In genomic region chr9:137441935-137442321, GRCh38 we compare ENCODE assay signal across 11 cellular contexts. TPM values are rescaled to one million over a fixed set of nuclear protein-coding genes. Genes with fewer than 3 reads are reported as not detected.
A peak's percentile ranks its signal among the peaks of the same experiment; 100 is the strongest.
DNase-seq lines count a peak whose midpoint lies in the region; ATAC-seq and TF ChIP-seq lines count a peak whose summit lies in the region.
"Had no signal": no experiment of that assay in that cellular context is flagged by ENCODE, and none has a peak within 500 bp of the region (broad histone marks: within the 10 kb centered on the region; RNA-seq: fewer than 3 reads in every experiment).

No MANE protein-coding gene starts in this region.

- TF ChIP-seq CTCF in cardiac muscle cell (IDR thresholded peaks at IDR 0.05; ENCODE audit: low read depth, low read length) = no peak
- TF ChIP-seq CTCF in heart left ventricle (IDR thresholded peaks at IDR 0.05) = no peak
- TF ChIP-seq CTCF in activated B cell treated with CpG ODN at 0.5 μM for 24 hours (IDR thresholded peaks at IDR 0.05) = no peak
- no peak for TF ChIP-seq CTCF in liver (IDR thresholded peaks at IDR 0.05; ENCODE audit: low read depth, low read length, missing input control)
- no peak for TF ChIP-seq CTCF in type B pancreatic cell (conservative IDR thresholded peaks at IDR 0.05)

- H3K4me3 Mint-ChIP-seq in activated B cell treated with CpG ODN at 0.5 μM for 24 hours (peak overlapping the region; percentile 64), type B pancreatic cell (peak overlapping the region; percentile 80)

- H3K27ac ChIP-seq in cardiac muscle cell (no peak overlapping the region), heart left ventricle (no peak overlapping the region), liver (ENCODE audit: low read depth in 1 of 2, low read length in 2 of 2) (no peak overlapping the region)
- H3K27ac ChIP-seq: C4-2B had no signal

- H3K4me1 ChIP-seq in cardiac muscle cell (ENCODE audit: low read depth) (no peaks in the 10 kb centered on the region), heart left ventricle (peaks cover 0 to 19% (median 4%) of the 10 kb centered on the region in 12 donors), liver (ENCODE audit: control insufficient read depth in 4 of 4, insufficient read depth in 4 of 4, low read length in 3 of 4) (peaks cover 4 to 14% (median 11%) of the 10 kb centered on the region in 4 donors)

- ATAC-seq in heart left ventricle (no peak), activated B cell treated with CpG ODN at 0.5 μM for 24 hours (ENCODE audit: low read depth) (no peak), HG03378 (IDR thresholded peaks at IDR 0.05; ENCODE audit: unreplicated experiment) (no peak)

- intact Hi-C loops in heart left ventricle (cut with DNase I) = no loop called here
- intact Hi-C loops in activated B cell treated with CpG ODN at 0.5 μM for 24 hours (cut with micrococcal nuclease) = loop anchor here (2.0 kb wide), 1 partner anchor 13 kb away; no protein-coding TSS in a partner anchor

- WGBS in heart left ventricle, 4 donors = 16 to 32% (median 19%) methylated on average over 5 to 7 of the region's 7 CpGs
- WGBS in liver = 9% methylated on average over 7 of the region's 7 CpGs

- no peaks in the 10 kb centered on the region for H3K36me3 Mint-ChIP-seq in activated B cell treated with CpG ODN at 0.5 μM for 24 hours (ENCODE audit: low read depth)
- H3K36me3 Mint-ChIP-seq in type B pancreatic cell = no peaks in the 10 kb centered on the region

- H3K9ac ChIP-seq in liver (ENCODE audit: low read depth in 1 of 2, low read length in 2 of 2) = no peak overlapping the region

- H3K4me1 Mint-ChIP-seq in activated B cell treated with CpG ODN at 0.5 μM for 24 hours = peaks cover 8% of the 10 kb centered on the region
- H3K4me1 Mint-ChIP-seq in type B pancreatic cell (ENCODE audit: unreplicated experiment) = peaks cover 9% of the 10 kb centered on the region

- H3K4me3 ChIP-seq in cardiac muscle cell (peak overlapping the region; percentile 34), heart left ventricle (peak overlapping the region in 4 of 12 donors; percentile 27 to 51 (median 43)), liver (ENCODE audit: low read depth in 1 of 3, low read length in 3 of 3) (peak overlapping the region; percentile 23 to 65 (median 51))

- DNase-seq in cardiac muscle cell (ENCODE audit: low read depth in 1 of 2, low spot score in 1 of 2) (no peak), heart left ventricle (no peak), activated B cell treated with CpG ODN at 0.5 μM for 24 hours (no peak), type B pancreatic cell (ENCODE audit: extremely low spot score, unreplicated experiment) (no peak), medulla oblongata (ENCODE audit: extremely low spot score) (no peak), cerebellum (ENCODE audit: low spot score) (no peak)
- DNase-seq: activated naive CD4-positive, alpha-beta T cell treated with anti-CD3 and anti-CD28 coated beads, Interleukin-2, amount 50 U/mL, for 16 hours; NCI-H1417 treated with DMSO at 0.1 percent for 48 hours had no signal

- no peaks in the 10 kb centered on the region for H3K36me3 ChIP-seq in cardiac muscle cell
- no peaks in the 10 kb centered on the region for H3K36me3 ChIP-seq in heart left ventricle
- H3K36me3 ChIP-seq in liver (ENCODE audit: control insufficient read depth in 4 of 4, insufficient read depth in 3 of 4, low read depth in 1 of 4, low read length in 3 of 4) = no peaks in the 10 kb centered on the region

- peaks cover 20% of the 10 kb centered on the region for H3K27me3 ChIP-seq in cardiac muscle cell
- peaks cover 0 to 31% (median 8%) of the 10 kb centered on the region in 9 donors for H3K27me3 ChIP-seq in heart left ventricle
- no peaks in the 10 kb centered on the region for H3K27me3 ChIP-seq in liver (ENCODE audit: control insufficient read depth in 4 of 4, insufficient read depth in 4 of 4, low read length in 3 of 4)

- H3K27ac Mint-ChIP-seq in activated B cell treated with CpG ODN at 0.5 μM for 24 hours (no peak overlapping the region), type B pancreatic cell (peak overlapping the region; percentile 52)

- no peak for TF ChIP-seq RAD21 in liver (IDR thresholded peaks at IDR 0.05)

- H3K27me3 Mint-ChIP-seq in activated B cell treated with CpG ODN at 0.5 μM for 24 hours = peaks cover 11% of the 10 kb centered on the region
- H3K27me3 Mint-ChIP-seq in type B pancreatic cell = peaks cover 6% of the 10 kb centered on the region

- POLR2A ChIA-PET in activated B cell treated with CpG ODN at 0.5 μM for 24 hours (lab: Charles Lee) = interaction anchor here (1.1 kb wide), 1 partner anchor 19 kb away, joined by 3 read pairs; the partner anchor contains the start of genes EXD3 and NOXA1

- H3K9me3 Mint-ChIP-seq in activated B cell treated with CpG ODN at 0.5 μM for 24 hours (no peaks in the 10 kb centered on the region), type B pancreatic cell (no peaks in the 10 kb centered on the region)

- no peaks in the 10 kb centered on the region for H3K9me3 ChIP-seq in cardiac muscle cell (ENCODE audit: low read depth)
- H3K9me3 ChIP-seq in heart left ventricle = no peaks in the 10 kb centered on the region
- no peaks in the 10 kb centered on the region for H3K9me3 ChIP-seq in liver (ENCODE audit: control insufficient read depth in 4 of 4, low read length in 3 of 4)

- CTCF ChIA-PET in activated B cell treated with CpG ODN at 0.5 μM for 24 hours (lab: Charles Lee) = no interaction called here

- TF ChIP-seq POLR2A in heart left ventricle (IDR thresholded peaks at IDR 0.05) = no peak

TF ChIP-seq in liver, 16 proteins besides CTCF, POLR2A, EP300 and RAD21:
- TF ChIP-seq NR2F2 (IDR thresholded peaks at IDR 0.05) (no peak), SP1 (IDR thresholded peaks at IDR 0.05) (no peak), ZBTB33 (IDR thresholded peaks at IDR 0.05) (no peak), FOXA1 (IDR thresholded peaks at IDR 0.05) (no peak), ATF3 (IDR thresholded peaks at IDR 0.05) (no peak)
TF ChIP-seq in liver: peak in this region for 0.

RNA-seq across cellular contexts. Expression of gene ENTPD8, which starts 0.8 kb away (rescaled TPM):
- total RNA-seq in cardiac muscle cell = 0.51 and 0.56 TPM in 2 replicates
- 0.15 and 1.7 TPM in 2 replicates for polyA plus RNA-seq in cardiac muscle cell
- not detected for total RNA-seq in heart left ventricle
- not detected for polyA plus RNA-seq in heart left ventricle
- total RNA-seq in activated B cell treated with CpG ODN at 0.5 μM for 24 hours = not detected in 2 replicates
- 1 to 10 TPM; 1.6 to 4.7 TPM for total RNA-seq in liver
- 1 to 10 TPM; 5.1 to 6.2 TPM for polyA plus RNA-seq in liver
- total RNA-seq in type B pancreatic cell (ENCODE audit: low replicate concordance) = 2.1 and 3.5 TPM in 2 replicates
- total RNA-seq in cerebellum = 0.09 TPM

RNA-seq across cellular contexts. Expression of gene NSMF, which starts 17.2 kb away (rescaled TPM):
- 75.6 and 107 TPM in 2 replicates for total RNA-seq in cardiac muscle cell
- polyA plus RNA-seq in cardiac muscle cell = 73.0 and 113 TPM in 2 replicates
- total RNA-seq in heart left ventricle = 10 to 100 TPM in 8 of 9 donors, 1 to 10 TPM in 1; 7.5 to 21.0 (median 12.6) TPM
- polyA plus RNA-seq in heart left ventricle = 10 to 100 TPM; 17.3 to 22.1 TPM
- 22.5 and 24.7 TPM in 2 replicates for total RNA-seq in activated B cell treated with CpG ODN at 0.5 μM for 24 hours
- total RNA-seq in liver = 10 to 100 TPM in 1 of 2 donors, 1 to 10 TPM in 1; 1.7 to 12.9 TPM
- 10 to 100 TPM in 1 of 2 donors, 1 to 10 TPM in 1; 4.6 to 13.5 TPM for polyA plus RNA-seq in liver
- 51.2 and 67.8 TPM in 2 replicates for total RNA-seq in type B pancreatic cell (ENCODE audit: low replicate concordance)
- total RNA-seq in cerebellum = 26.7 TPM

RNA-seq across cellular contexts. Expression of gene NOXA1, which starts 18.7 kb away (rescaled TPM):
- 6.8 and 12.0 TPM in 2 replicates for total RNA-seq in cardiac muscle cell
- 8.1 and 14.9 TPM in 2 replicates for polyA plus RNA-seq in cardiac muscle cell
- 1 to 10 TPM in 8 of 9 donors, under 1 TPM in 1; 0.81 to 5.5 (median 2.7) TPM for total RNA-seq in heart left ventricle
- 1 to 10 TPM in 1 of 2 donors, under 1 TPM in 1; 0.44 to 4.1 TPM for polyA plus RNA-seq in heart left ventricle
- 2.6 and 3.9 TPM in 2 replicates for total RNA-seq in activated B cell treated with CpG ODN at 0.5 μM for 24 hours
- total RNA-seq in liver = 1 to 10 TPM; 1.3 to 2.4 TPM
- polyA plus RNA-seq in liver = 1 to 10 TPM; 2.4 to 3.6 TPM
- 6.4 and 14.3 TPM in 2 replicates for total RNA-seq in type B pancreatic cell (ENCODE audit: low replicate concordance)
- total RNA-seq in cerebellum = 1.5 TPM

RNA-seq across cellular contexts. Expression of gene EXD3, which starts 19.0 kb away (rescaled TPM):
- 14.3 and 72.1 TPM in 2 replicates for total RNA-seq in cardiac muscle cell
- polyA plus RNA-seq in cardiac muscle cell = 32.3 and 52.4 TPM in 2 replicates
- total RNA-seq in heart left ventricle = 10 to 100 TPM in 2 of 9 donors, 1 to 10 TPM in 7; 4.1 to 12.9 (median 8.6) TPM
- 10 to 100 TPM in 1 of 2 donors, 1 to 10 TPM in 1; 5.6 to 15.2 TPM for polyA plus RNA-seq in heart left ventricle
- 8.4 and 12.8 TPM in 2 replicates for total RNA-seq in activated B cell treated with CpG ODN at 0.5 μM for 24 hours
- 1 to 10 TPM; 2.5 to 6.7 TPM for total RNA-seq in liver
- 1 to 10 TPM; 3.6 to 3.7 TPM for polyA plus RNA-seq in liver
- 15.5 and 19.5 TPM in 2 replicates for total RNA-seq in type B pancreatic cell (ENCODE audit: low replicate concordance)
- total RNA-seq in cerebellum = 15.2 TPM
